Comparison of ENCODE assay signal across 19 cellular contexts in genomic region chr12:58459191-58459590, GRCh38.
"Had no signal": no experiment of that assay in that cellular context is flagged by ENCODE, and none has a peak within 500 bp of the region (broad histone marks: within the 10 kb centered on the region; RNA-seq: fewer than 3 reads in every experiment).

No MANE protein-coding gene starts in this region.

- ATAC-seq: activated T-cell treated with anti-CD3 and anti-CD28 coated beads, Interleukin-2, amount 50 U/mL, for 4 hours; gastrocnemius medialis; naive thymus-derived CD8-positive, alpha-beta T cell; pancreas; psoas muscle; stimulated activated naive CD8-positive, alpha-beta T cell treated with anti-CD3 and anti-CD28 coated beads, Interleukin-15, Interleukin-2, amounts not matched to agents 100 U/mL and 50 U/mL, for 24 hours; upper lobe of right lung had no signal

- H3K9me3 ChIP-seq: breast epithelium, gastrocnemius medialis, left ventricle myocardium inferior, pancreas, psoas muscle, right atrium auricular region, upper lobe of right lung had no signal

- H3K27ac ChIP-seq: breast epithelium, gastrocnemius medialis, left ventricle myocardium inferior, pancreas, psoas muscle, right atrium auricular region, upper lobe of right lung had no signal

- H3K4me3 ChIP-seq: breast epithelium, gastrocnemius medialis, left ventricle myocardium inferior, pancreas, psoas muscle, right atrium auricular region, upper lobe of right lung had no signal

- H3K4me1 ChIP-seq: breast epithelium, gastrocnemius medialis, left ventricle myocardium inferior, pancreas, psoas muscle, right atrium auricular region, upper lobe of right lung had no signal

- H3K36me3 ChIP-seq: breast epithelium, gastrocnemius medialis, left ventricle myocardium inferior, pancreas, right atrium auricular region, upper lobe of right lung had no signal

- DNase-seq: activated CD4-positive, alpha-beta T cell treated with anti-CD3 and anti-CD28 coated beads for 4 hours; activated CD4-positive, alpha-beta T cell treated with anti-CD3 and anti-CD28 coated beads, Interleukin-2, amount 50 U/mL, for 48 hours; activated CD4-positive, CD25-positive, alpha-beta regulatory T cell; activated CD8-positive, alpha-beta memory T cell treated with anti-CD3 and anti-CD28 coated beads, Interleukin-2, amount 50 U/mL, for 48 hours; activated naive CD4-positive, alpha-beta T cell; activated naive CD8-positive, alpha-beta T cell treated with anti-CD3 and anti-CD28 coated beads for 36 hours; activated T-cell treated with anti-CD3 and anti-CD28 coated beads, Interleukin-2, amount 50 U/mL, for 4 hours; amniotic stem cell; gastrocnemius medialis; hippocampal formation; left ventricle myocardium inferior; naive thymus-derived CD8-positive, alpha-beta T cell; pancreas; psoas muscle; stimulated activated CD4-positive, alpha-beta T cell treated with anti-CD3 and anti-CD28 coated beads, Interleukin-4, amount 100 ng/mL, for 4 hours; stimulated activated naive CD8-positive, alpha-beta T cell treated with anti-CD3 and anti-CD28 coated beads, Interleukin-15, Interleukin-2, amounts not matched to agents 100 U/mL and 50 U/mL, for 24 hours; upper lobe of right lung had no signal

- FAIRE-seq: pancreas had no signal

- H3K27me3 ChIP-seq: breast epithelium, gastrocnemius medialis, pancreas, right atrium auricular region, upper lobe of right lung had no signal
